In the genomic region with DNA sequence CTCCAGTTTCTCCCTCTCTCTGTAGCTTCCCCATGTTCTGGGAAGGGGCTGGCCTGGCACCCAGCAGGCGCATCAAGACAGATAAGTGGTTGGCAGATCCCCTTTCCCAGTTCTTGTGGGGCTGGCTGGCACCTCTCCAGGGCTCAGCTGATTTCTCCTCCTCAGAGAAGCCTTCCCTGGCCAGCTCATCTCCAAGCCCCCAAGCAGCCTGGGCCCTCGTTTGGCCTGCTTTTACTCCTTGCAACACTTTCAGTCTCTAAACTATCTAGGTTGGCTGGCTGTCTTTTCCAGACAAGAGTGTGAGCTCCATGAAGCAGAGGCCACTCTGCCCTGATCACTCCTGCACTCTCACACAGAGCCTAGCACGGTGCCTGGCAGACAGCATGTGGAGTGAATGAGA, we compare ENCODE assay signal across 20 cellular contexts. TPM values are rescaled to one million over a fixed set of nuclear protein-coding genes. Genes with fewer than 3 reads are reported as not detected.
DNase-seq lines count a peak whose midpoint lies in the region; ATAC-seq and TF ChIP-seq lines count a peak whose summit lies in the region.
"Had no signal": no experiment of that assay in that cellular context is flagged by ENCODE, and none has a peak within 500 bp of the region (broad histone marks: within the 10 kb centered on the region; RNA-seq: fewer than 3 reads in every experiment).

No MANE protein-coding gene starts in this region.

- H2BK120ac ChIP-seq in mesenchymal stem cell (ENCODE audit: low read depth, low read length): no peak overlapping the region

- TF ChIP-seq CTCF in heart right ventricle (IDR thresholded peaks at IDR 0.05): no peak
- TF ChIP-seq CTCF in endodermal cell (conservative IDR thresholded peaks at IDR 0.05): no peak
- no peak for TF ChIP-seq CTCF in type B pancreatic cell (conservative IDR thresholded peaks at IDR 0.05)
- no peak for TF ChIP-seq CTCF in dorsolateral prefrontal cortex (IDR thresholded peaks at IDR 0.05 in 54 of 56, conservative IDR thresholded peaks at IDR 0.05 in 2 of 56; ENCODE audit: low read depth in 1 of 56, partially characterized antibody in 56 of 56)
- no peak for TF ChIP-seq CTCF in GM10266 (IDR thresholded peaks at IDR 0.05; ENCODE audit: control insufficient read depth, insufficient read depth, low read depth, missing control alignments)

- peak overlapping the region in 8 of 10 donors; percentile 42 to 79 (median 72) for H3K27ac ChIP-seq in heart right ventricle
- H3K27ac ChIP-seq in endodermal cell (ENCODE audit: low read depth, low read length): no peak overlapping the region
- H3K27ac ChIP-seq in mesenchymal stem cell (ENCODE audit: low read length, poor library complexity, severe bottlenecking): no peak overlapping the region
- H3K27ac ChIP-seq in aorta (ENCODE audit: low read depth in 1 of 2, low read length in 2 of 2): no peak overlapping the region
- H3K27ac ChIP-seq in dorsolateral prefrontal cortex: peak overlapping the region in 10 of 59 donors; percentile 8 to 81 (median 46)
- H3K27ac ChIP-seq: PC-9, vagina had no signal

- no peak overlapping the region for H2BK5ac ChIP-seq in mesenchymal stem cell (ENCODE audit: low read depth, low read length, poor library complexity, severe bottlenecking)

- H3K4me1 Mint-ChIP-seq in endodermal cell (peaks cover 10% of the 10 kb centered on the region), type B pancreatic cell (ENCODE audit: unreplicated experiment) (peaks cover 10% of the 10 kb centered on the region)

- 68 to 69% methylated on average over 3 of the region's 3 CpGs for WGBS in heart right ventricle, 2 donors
- WGBS in endodermal cell (ENCODE audit: insufficient coverage in 1 of 2, insufficient read length in 1 of 2), 2 experiments: 96 to 100% methylated on average over 1 to 3 of the region's 3 CpGs
- WGBS in mesenchymal stem cell: 93% methylated on average over 3 of the region's 3 CpGs
- 92 to 93% methylated on average over 3 of the region's 3 CpGs for WGBS in aorta, 2 donors

- no peak overlapping the region for H2AFZ ChIP-seq in mesenchymal stem cell (ENCODE audit: low read depth, low read length)
- H2AFZ ChIP-seq: PC-9 had no signal

- no peak overlapping the region for H3K9ac ChIP-seq in endodermal cell (ENCODE audit: extremely low read depth, low read length, poor library complexity, severe bottlenecking)
- H3K9ac ChIP-seq in mesenchymal stem cell (ENCODE audit: low read length): peak overlapping the region; percentile 56
- H3K9ac ChIP-seq: SK-N-SH had no signal

- H3K4me2 ChIP-seq in mesenchymal stem cell (ENCODE audit: low read length, poor library complexity, severe bottlenecking): no peak overlapping the region
- H3K4me2 ChIP-seq: PC-9 had no signal

- H3K18ac ChIP-seq in mesenchymal stem cell (ENCODE audit: low read depth in 1 of 2, low read length in 2 of 2): peak overlapping the region in 1 of 2 experiments; percentile 4

- H3K14ac ChIP-seq in mesenchymal stem cell (ENCODE audit: low read length in 2 of 2): no peak overlapping the region

- H3K9me3 ChIP-seq in heart right ventricle: no peaks in the 10 kb centered on the region
- H3K9me3 ChIP-seq in endodermal cell (ENCODE audit: control insufficient read depth, low read length): no peaks in the 10 kb centered on the region
- H3K9me3 ChIP-seq in mesenchymal stem cell (ENCODE audit: control insufficient read depth, low read length): no peaks in the 10 kb centered on the region
- H3K9me3 ChIP-seq in aorta (ENCODE audit: control insufficient read depth, low read length): no peaks in the 10 kb centered on the region
- H3K9me3 ChIP-seq: SK-N-SH, stomach, vagina had no signal

- H3K4me1 ChIP-seq in heart right ventricle (peaks cover 19 to 93% (median 85%) of the 10 kb centered on the region in 9 donors), endodermal cell (ENCODE audit: control insufficient read depth, insufficient read depth, low read length) (peaks cover 4% of the 10 kb centered on the region), mesenchymal stem cell (ENCODE audit: control insufficient read depth, insufficient read depth, low read depth, low read length) (peaks cover 39% of the 10 kb centered on the region), aorta (ENCODE audit: control insufficient read depth in 1 of 2, insufficient read depth in 2 of 2, low read length in 2 of 2) (peaks cover 3 to 5% of the 10 kb centered on the region in 2 donors)

- H3K4ac ChIP-seq in mesenchymal stem cell (ENCODE audit: low read depth in 1 of 2, low read length in 2 of 2): no peak overlapping the region

- H3K23ac ChIP-seq in mesenchymal stem cell (ENCODE audit: low read length in 2 of 2): no peak overlapping the region

- H4K91ac ChIP-seq in mesenchymal stem cell (ENCODE audit: low read length): no peak overlapping the region

- intact Hi-C loops in heart right ventricle (cut with DNase I): no loop called here
- intact Hi-C loops in left ventricle myocardium superior (cut with micrococcal nuclease): no loop called here
- intact Hi-C loops in aorta (cut with DNase I): no loop called here
- intact Hi-C loops in dorsolateral prefrontal cortex (cut with DNase I): no loop called here

- peaks cover 27% of the 10 kb centered on the region for H3K79me1 ChIP-seq in mesenchymal stem cell (replicated peaks; ENCODE audit: low read length, poor library complexity, severe bottlenecking)

- no peak for DNase-seq in heart right ventricle
- no peak for DNase-seq in left ventricle myocardium superior
- no peak for DNase-seq in endodermal cell
- no peak for DNase-seq in mesenchymal stem cell
- no peak for DNase-seq in aorta
- no peak for DNase-seq in type B pancreatic cell (ENCODE audit: extremely low spot score, unreplicated experiment)
- no peak for DNase-seq in dorsolateral prefrontal cortex
- DNase-seq in GM10266 (ENCODE audit: extremely low spot score): no peak
- DNase-seq: activated CD8-positive, alpha-beta memory T cell treated with anti-CD3 and anti-CD28 coated beads, Interleukin-2, amount 10 ng/mL, durations not matched to agents 7 days and 5 days; activated naive CD4-positive, alpha-beta T cell; naive thymus-derived CD8-positive, alpha-beta T cell; NCI-H1436 treated with DMSO at 0.1 percent for 48 hours; NCI-H82; PC-9; SK-N-SH; stomach; T-helper 9 cell had no signal

- H3K9me3 Mint-ChIP-seq in endodermal cell: no peaks in the 10 kb centered on the region
- no peaks in the 10 kb centered on the region for H3K9me3 Mint-ChIP-seq in type B pancreatic cell
- H3K9me3 Mint-ChIP-seq: brain; naive thymus-derived CD8-positive, alpha-beta T cell had no signal

- no peaks in the 10 kb centered on the region for H3K27me3 Mint-ChIP-seq in endodermal cell (ENCODE audit: insufficient read depth)
- no peaks in the 10 kb centered on the region for H3K27me3 Mint-ChIP-seq in type B pancreatic cell
- H3K27me3 Mint-ChIP-seq: activated CD8-positive, alpha-beta memory T cell treated with anti-CD3 and anti-CD28 coated beads, Interleukin-2, amount 10 ng/mL, durations not matched to agents 7 days and 5 days; brain; naive thymus-derived CD8-positive, alpha-beta T cell had no signal

- no peaks in the 10 kb centered on the region for H3K27me3 ChIP-seq in heart right ventricle
- no peaks in the 10 kb centered on the region for H3K27me3 ChIP-seq in endodermal cell (ENCODE audit: control insufficient read depth, insufficient read depth, low read length, poor library complexity, severe bottlenecking)
- no peaks in the 10 kb centered on the region for H3K27me3 ChIP-seq in mesenchymal stem cell (ENCODE audit: control insufficient read depth in 1 of 2, insufficient read depth in 1 of 2, low read length in 2 of 2)
- H3K27me3 ChIP-seq in aorta (ENCODE audit: control insufficient read depth in 1 of 2, insufficient read depth in 2 of 2, low read length in 1 of 2): no peaks in the 10 kb centered on the region
- H3K27me3 ChIP-seq in dorsolateral prefrontal cortex: no peaks in the 10 kb centered on the region
- H3K27me3 ChIP-seq: stomach, vagina had no signal

- peak overlapping the region in 1 of 2 experiments; percentile 42 for H2BK12ac ChIP-seq in mesenchymal stem cell (ENCODE audit: low read length in 2 of 2)

- peak overlapping the region; percentile 45 for H3K27ac Mint-ChIP-seq in endodermal cell
- H3K27ac Mint-ChIP-seq in type B pancreatic cell: no peak overlapping the region
- H3K27ac Mint-ChIP-seq: activated CD8-positive, alpha-beta memory T cell treated with anti-CD3 and anti-CD28 coated beads, Interleukin-2, amount 10 ng/mL, durations not matched to agents 7 days and 5 days had no signal

- H3K4me3 Mint-ChIP-seq in endodermal cell (no peak overlapping the region), type B pancreatic cell (no peak overlapping the region)
- H3K4me3 Mint-ChIP-seq: activated CD8-positive, alpha-beta memory T cell treated with anti-CD3 and anti-CD28 coated beads, Interleukin-2, amount 10 ng/mL, durations not matched to agents 7 days and 5 days; brain; naive thymus-derived CD8-positive, alpha-beta T cell had no signal

- H3K36me3 ChIP-seq in heart right ventricle (peaks cover 0 to 93% (median 14%) of the 10 kb centered on the region in 9 donors), endodermal cell (ENCODE audit: control insufficient read depth, insufficient read depth, low read length) (peaks cover 96% of the 10 kb centered on the region), mesenchymal stem cell (ENCODE audit: control insufficient read depth in 1 of 2, insufficient read depth in 2 of 2, low read depth in 1 of 2, low read length in 2 of 2) (peaks cover 42 to 62% of the 10 kb centered on the region in 2 experiments), aorta (ENCODE audit: control insufficient read depth in 1 of 2, insufficient read depth in 2 of 2, low read length in 1 of 2) (peaks cover 0 to 2% of the 10 kb centered on the region in 2 donors)

- no peak overlapping the region for H3K4me3 ChIP-seq in heart right ventricle
- H3K4me3 ChIP-seq in endodermal cell (ENCODE audit: low read length): no peak overlapping the region
- H3K4me3 ChIP-seq in mesenchymal stem cell (ENCODE audit: insufficient read depth in 1 of 2, low read depth in 1 of 2, low read length in 2 of 2): peak overlapping the region in 1 of 2 experiments; percentile 47
- no peak overlapping the region for H3K4me3 ChIP-seq in aorta (ENCODE audit: low read length in 2 of 2)
- H3K4me3 ChIP-seq in dorsolateral prefrontal cortex: no peak overlapping the region
- H3K4me3 ChIP-seq: PC-9, stomach, vagina had no signal

- H4K8ac ChIP-seq in mesenchymal stem cell (ENCODE audit: low read length): no peak overlapping the region

- peaks cover 93% of the 10 kb centered on the region for H3K36me3 Mint-ChIP-seq in endodermal cell (ENCODE audit: low read depth)
- peaks cover 56% of the 10 kb centered on the region for H3K36me3 Mint-ChIP-seq in type B pancreatic cell

- H2BK15ac ChIP-seq in mesenchymal stem cell (ENCODE audit: low read depth, poor library complexity, severe bottlenecking): no peak overlapping the region

- peak overlapping the region; percentile 78 for H2AK5ac ChIP-seq in mesenchymal stem cell (ENCODE audit: low read length, severe bottlenecking)

- ATAC-seq in heart right ventricle (peak in 1 of 8 donors; percentile 8), left ventricle myocardium superior (no peak), aorta (ENCODE audit: low FRiP score) (peak; percentile 31)
- ATAC-seq: activated CD4-positive, CD25-positive, alpha-beta regulatory T cell treated with anti-CD3 and anti-CD28 coated beads, Interleukin-2, amount 50 U/mL, for 24 hours; activated CD8-positive, alpha-beta memory T cell treated with anti-CD3 and anti-CD28 coated beads, Interleukin-2, amount 10 ng/mL, durations not matched to agents 7 days and 5 days; naive thymus-derived CD8-positive, alpha-beta T cell had no signal

RNA-seq across cellular contexts. Expression of gene MACROH2A1, which starts 13.5 kb away (rescaled TPM):
- total RNA-seq in heart right ventricle: 100 to 1,000 TPM in 4 of 10 donors, 10 to 100 TPM in 6; 80.0 to 125 (median 98.0) TPM
- 100 to 1,000 TPM; 124 to 152 TPM for polyA plus RNA-seq in heart right ventricle
- total RNA-seq in left ventricle myocardium superior: 119 TPM
- 100 to 1,000 TPM; 256 to 288 TPM for total RNA-seq in endodermal cell
- polyA plus RNA-seq in endodermal cell (2013, experiment 1 of 2): 253 TPM
- polyA plus RNA-seq in endodermal cell (2013, experiment 2 of 2): 265 TPM
- 114 TPM for polyA plus RNA-seq in mesenchymal stem cell (2013, experiment 1 of 2)
- polyA plus RNA-seq in mesenchymal stem cell (2013, experiment 2 of 2): 113 TPM
- total RNA-seq in aorta: 100 to 1,000 TPM in 1 of 2 donors, 10 to 100 TPM in 1; 99.0 to 113 TPM
- 100 to 1,000 TPM in 1 of 2 donors, 10 to 100 TPM in 1; 79.6 to 113 TPM for polyA plus RNA-seq in aorta
- 241 and 254 TPM in 2 replicates for total RNA-seq in type B pancreatic cell (ENCODE audit: low replicate concordance)
- total RNA-seq in dorsolateral prefrontal cortex: 100 to 1,000 TPM in 119 of 120 experiments, 10 to 100 TPM in 1; 95.0 to 158 (median 124) TPM

Comparison
In these comparisons a context has a peak if more than half of its experiments do, and no peak if none do; other contexts are left out.
1. H3K27ac ChIP-seq: peak in heart right ventricle (8 of 10); none in endodermal cell (single experiment), mesenchymal stem cell (single experiment) and aorta (0 of 2).